In the genomic region with DNA sequence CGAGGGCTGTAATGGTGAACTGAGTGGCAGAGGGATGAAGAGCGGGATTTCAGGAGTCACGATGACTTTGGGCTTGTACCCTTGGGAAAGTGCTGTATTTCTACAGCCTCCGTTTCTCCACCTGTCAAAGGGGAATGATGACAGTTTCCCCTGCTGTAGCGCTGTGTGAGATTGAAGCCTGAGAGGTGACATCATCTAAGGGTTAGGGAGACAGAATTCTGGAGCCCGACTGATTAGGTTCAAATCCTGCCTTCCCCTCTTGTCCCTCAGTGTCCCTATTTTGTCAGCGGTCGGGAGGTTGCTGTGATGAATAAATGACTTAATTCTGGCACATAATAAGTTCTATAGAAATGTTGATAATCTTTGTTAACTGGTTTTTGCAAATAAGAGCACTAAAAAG, we compare ENCODE assay signal across 1 cellular context.
TF ChIP-seq lines count a peak whose summit lies in the region.

No MANE protein-coding gene starts in this region.

TF ChIP-seq in WTC11, 78 proteins besides CTCF, POLR2A, EP300 and RAD21 (continued from another document):
- TF ChIP-seq ZNF512 (CRISPR knock-in tag; IDR thresholded peaks at IDR 0.05; ENCODE audit: borderline replicate concordance) (no peak), NR1H2 (CRISPR knock-in tag; IDR thresholded peaks at IDR 0.05) (no peak), EMX1 (CRISPR knock-in tag; IDR thresholded peaks at IDR 0.05) (no peak), FOXJ3 (CRISPR knock-in tag; IDR thresholded peaks at IDR 0.05; ENCODE audit: borderline replicate concordance) (no peak), GRHL2 (CRISPR knock-in tag; IDR thresholded peaks at IDR 0.05; ENCODE audit: insufficient replicate concordance, severe bottlenecking) (no peak), ELF4 (CRISPR knock-in tag; IDR thresholded peaks at IDR 0.05; ENCODE audit: low read depth) (no peak), ZNF423 (CRISPR knock-in tag; IDR thresholded peaks at IDR 0.05) (no peak), PRRX2 (CRISPR knock-in tag; IDR thresholded peaks at IDR 0.05) (no peak), NFATC4 (CRISPR knock-in tag; IDR thresholded peaks at IDR 0.05) (no peak)
- TF ChIP-seq, protein P1, sequence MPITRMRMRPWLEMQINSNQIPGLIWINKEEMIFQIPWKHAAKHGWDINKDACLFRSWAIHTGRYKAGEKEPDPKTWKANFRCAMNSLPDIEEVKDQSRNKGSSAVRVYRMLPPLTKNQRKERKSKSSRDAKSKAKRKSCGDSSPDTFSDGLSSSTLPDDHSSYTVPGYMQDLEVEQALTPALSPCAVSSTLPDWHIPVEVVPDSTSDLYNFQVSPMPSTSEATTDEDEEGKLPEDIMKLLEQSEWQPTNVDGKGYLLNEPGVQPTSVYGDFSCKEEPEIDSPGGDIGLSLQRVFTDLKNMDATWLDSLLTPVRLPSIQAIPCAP (CRISPR knock-in tag; IDR thresholded peaks at IDR 0.05), result no peak
